Comparison of ENCODE assay signal across 8 cellular contexts in the genomic region with DNA sequence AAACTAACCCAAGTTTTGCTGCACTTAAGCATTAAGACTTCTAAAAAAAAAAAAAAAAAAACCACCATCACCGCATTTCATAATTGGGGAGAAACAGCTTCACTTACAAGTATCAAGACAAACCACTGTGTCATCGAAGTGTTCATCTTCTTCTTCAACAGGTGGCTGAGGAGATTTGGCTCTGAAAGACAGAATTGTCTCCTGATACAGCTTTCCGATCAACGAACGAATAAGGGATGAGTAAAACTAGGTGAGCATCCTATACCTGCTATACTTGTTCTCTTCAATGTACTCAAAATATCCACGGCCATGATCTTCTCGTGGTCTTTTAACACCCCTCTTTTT. TPM values are rescaled to one million over a fixed set of nuclear protein-coding genes. Genes with fewer than 3 reads are reported as not detected.
DNase-seq lines count a peak whose midpoint lies in the region; ATAC-seq and TF ChIP-seq lines count a peak whose summit lies in the region.

No MANE protein-coding gene starts in this region.

- peak overlapping the region; percentile 93 to 98 for H3K27ac Mint-ChIP-seq in natural killer cell

- no peaks in the 10 kb centered on the region for H3K9me3 Mint-ChIP-seq in natural killer cell

- no peak for TF ChIP-seq CTCF in colonic mucosa (IDR thresholded peaks at IDR 0.05)
- no peak for TF ChIP-seq CTCF in natural killer cell (IDR thresholded peaks at IDR 0.05)

- peaks cover 10% of the 10 kb centered on the region for H3K36me3 ChIP-seq in colonic mucosa

- H3K4me3 ChIP-seq in colonic mucosa, result peak overlapping the region; percentile 90

- peak in 1 of 3 donors; percentile 1 for ATAC-seq in natural killer cell
- ATAC-seq in GM21360 (IDR thresholded peaks at IDR 0.05; ENCODE audit: unreplicated experiment), result no peak

- H3K4me1 ChIP-seq in colonic mucosa, result peaks cover 13% of the 10 kb centered on the region

- H3K36me3 Mint-ChIP-seq in natural killer cell, result peaks cover 14% of the 10 kb centered on the region

- peak overlapping the region; percentile 98 for H3K4me3 Mint-ChIP-seq in natural killer cell

- H3K27me3 Mint-ChIP-seq in natural killer cell (ENCODE audit: low read depth in 2 of 2), result no peaks in the 10 kb centered on the region

- H3K4me1 Mint-ChIP-seq in natural killer cell, result peaks cover 65 to 68% of the 10 kb centered on the region in 2 donors

- intact Hi-C loops in colonic mucosa (cut with DNase I), result loop anchor here (10.0 kb wide), 1 partner anchor 182 kb away; no protein-coding TSS in a partner anchor
- intact Hi-C loops in natural killer cell (cut with micrococcal nuclease), result loop anchor here (1.0 to 10.0 kb wide), 2 partner anchors 210 to 408 kb away; a partner anchor contains a TSS

- DNase-seq in EH (ENCODE audit: low read depth) (peak; percentile 12), NCI-H1694 (lab: John Stamatoyannopoulos, UW) (peak; percentile 25), colonic mucosa (no peak), natural killer cell (no peak), C1 segment of cervical spinal cord (lab: John Stamatoyannopoulos, UW) (no peak), NCI-H1436 (lab: John Stamatoyannopoulos, UW) (no peak)
- no peak for DNase-seq in activated effector memory CD4-positive, alpha-beta T cell treated with Interleukin-2 at 50 U/mL for 16 hours

- H3K27ac ChIP-seq in colonic mucosa, result peak overlapping the region; percentile 100

- H3K9me3 ChIP-seq in colonic mucosa, result no peaks in the 10 kb centered on the region

- no peaks in the 10 kb centered on the region for H3K27me3 ChIP-seq in colonic mucosa

- peak overlapping the region; percentile 47 to 94 for H3K9ac ChIP-seq in colonic mucosa (ENCODE audit: low read depth in 2 of 2, low read length in 2 of 2)

RNA-seq across cellular contexts. Expression of a gene that starts 2.0 kb away (rescaled TPM):
- 100 to 1,000 TPM; 218 to 370 TPM for total RNA-seq in colonic mucosa
- 100 to 1,000 TPM; 467 to 603 (median 504) TPM for total RNA-seq in natural killer cell

RNA-seq across cellular contexts. Expression of a gene that starts 26.9 kb away (rescaled TPM):
- total RNA-seq in colonic mucosa (10 to 100 TPM; 26.1 to 31.5 TPM), natural killer cell (10 to 100 TPM; 24.3 to 25.4 (median 24.9) TPM)

Comparison
In these comparisons a context has a peak if more than half of its experiments do, and no peak if none do; other contexts are left out.
1. DNase-seq: peak in EH (single experiment) and NCI-H1694 (single experiment); none in colonic mucosa (single experiment), natural killer cell (single experiment), C1 segment of cervical spinal cord (0 of 14), NCI-H1436 (single experiment) and activated effector memory CD4-positive, alpha-beta T cell treated with Interleukin-2 at 50 U/mL for 16 hours (single experiment).